Comparison of ENCODE assay signal across 15 cellular contexts in the genomic region with DNA sequence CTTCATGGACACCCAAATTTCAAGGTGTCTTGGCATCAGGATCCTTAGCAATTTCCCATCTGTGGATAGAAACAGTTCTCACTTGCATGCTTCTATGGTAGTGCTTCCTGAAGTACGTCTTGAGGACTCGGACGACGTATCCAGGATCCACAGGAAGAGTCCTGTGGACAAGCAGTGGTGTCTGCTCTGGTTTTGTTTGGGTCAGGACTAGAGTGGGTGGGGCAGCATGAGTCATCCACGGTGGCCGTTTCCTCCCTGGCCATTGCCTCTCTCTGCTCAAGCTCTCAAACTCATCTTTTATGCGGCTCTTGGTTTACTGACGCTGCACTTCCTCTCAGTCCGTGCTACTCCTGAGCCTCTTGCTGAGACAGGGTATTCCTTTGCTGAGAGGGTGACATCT.
DNase-seq lines count a peak whose midpoint lies in the region; ATAC-seq and TF ChIP-seq lines count a peak whose summit lies in the region.
"Had no signal": no experiment of that assay in that cellular context is flagged by ENCODE, and none has a peak within 500 bp of the region (broad histone marks: within the 10 kb centered on the region; RNA-seq: fewer than 3 reads in every experiment).

No MANE protein-coding gene starts in this region.

- H3K36me3 ChIP-seq in esophagus squamous epithelium: peaks cover 0 to 31% (median 0%) of the 10 kb centered on the region in 3 donors

- POLR2A ChIA-PET in activated CD4-positive, alpha-beta memory T cell treated with anti-CD3 and anti-CD28 coated beads, Interleukin-2, amount 10 ng/mL, durations not matched to agents 7 days and 5 days (lab: Charles Lee): no interaction called here

- DNase-seq in AG20443 (ENCODE audit: low spot score) (peak; percentile 55), M059J (ENCODE audit: low read depth) (peak; percentile 41), choroid plexus epithelial cell (ENCODE audit: low read depth) (peak; percentile 43), left lobe of liver (ENCODE audit: low spot score) (no peak), esophagus squamous epithelium (lab: John Stamatoyannopoulos, UW) (no peak), NCI-H2029 (lab: John Stamatoyannopoulos, UW) (no peak)
- DNase-seq in activated CD4-positive, alpha-beta memory T cell treated with anti-CD3 and anti-CD28 coated beads, Interleukin-2, amount 10 ng/mL, durations not matched to agents 7 days and 5 days: no peak
- DNase-seq: activated B cell treated with CpG ODN at 0.5 μM for 24 hours; activated naive CD4-positive, alpha-beta T cell treated with anti-CD3 and anti-CD28 coated beads, Interleukin-2, amount 10 ng/mL, durations not matched to agents 7 days and 5 days; NK-92 treated with Interleukin-12 subunit alpha and Interleukin-12 subunit beta, amount 100 ng/mL, for 24 hours; psoas muscle; stimulated activated CD4-positive, alpha-beta T cell treated with anti-CD3 and anti-CD28 coated beads, Interleukin-2, amount 100 ng/mL, for 48 hours had no signal

- H3K4me3 ChIP-seq in choroid plexus epithelial cell (ENCODE audit: low read depth, low read length): no peak overlapping the region
- no peak overlapping the region for H3K4me3 ChIP-seq in esophagus squamous epithelium
- H3K4me3 ChIP-seq: psoas muscle, SK-N-MC had no signal

- no peaks in the 10 kb centered on the region for H3K9me3 Mint-ChIP-seq in activated CD4-positive, alpha-beta memory T cell treated with anti-CD3 and anti-CD28 coated beads, Interleukin-2, amount 10 ng/mL, durations not matched to agents 7 days and 5 days
- H3K9me3 Mint-ChIP-seq: activated B cell treated with CpG ODN at 0.5 μM for 24 hours; activated naive CD4-positive, alpha-beta T cell treated with anti-CD3 and anti-CD28 coated beads, Interleukin-2, amount 10 ng/mL, durations not matched to agents 7 days and 5 days; stimulated activated effector memory CD8-positive, alpha-beta T cell treated with anti-CD3 and anti-CD28 coated beads, Interleukin-12 subunit alpha, Interleukin-12 subunit beta, amount 100 ng/mL, for 72 hours had no signal

- ATAC-seq in left lobe of liver: peak; percentile 49
- no peak for ATAC-seq in HG03280 (IDR thresholded peaks at IDR 0.05; ENCODE audit: unreplicated experiment)
- ATAC-seq: stimulated activated effector memory CD8-positive, alpha-beta T cell treated with anti-CD3 and anti-CD28 coated beads, Interleukin-12 subunit alpha, Interleukin-12 subunit beta, amount 100 ng/mL, for 72 hours had no signal

- TF ChIP-seq CTCF in choroid plexus epithelial cell (conservative IDR thresholded peaks at IDR 0.05; ENCODE audit: low read depth, low read length): no peak
- no peak for TF ChIP-seq CTCF in esophagus squamous epithelium (IDR thresholded peaks at IDR 0.05)

- H3K4me1 ChIP-seq in esophagus squamous epithelium: no peaks in the 10 kb centered on the region
- H3K4me1 ChIP-seq: psoas muscle had no signal

- intact Hi-C loops in esophagus squamous epithelium (cut with DNase I): no loop called here

- H3K9me3 ChIP-seq in esophagus squamous epithelium: no peaks in the 10 kb centered on the region
- H3K9me3 ChIP-seq: psoas muscle had no signal

- no peak overlapping the region for H3K4me3 Mint-ChIP-seq in activated CD4-positive, alpha-beta memory T cell treated with anti-CD3 and anti-CD28 coated beads, Interleukin-2, amount 10 ng/mL, durations not matched to agents 7 days and 5 days
- H3K4me3 Mint-ChIP-seq: activated B cell treated with CpG ODN at 0.5 μM for 24 hours; activated naive CD4-positive, alpha-beta T cell treated with anti-CD3 and anti-CD28 coated beads, Interleukin-2, amount 10 ng/mL, durations not matched to agents 7 days and 5 days; stimulated activated effector memory CD8-positive, alpha-beta T cell treated with anti-CD3 and anti-CD28 coated beads, Interleukin-12 subunit alpha, Interleukin-12 subunit beta, amount 100 ng/mL, for 72 hours had no signal

- no peaks in the 10 kb centered on the region for H3K36me3 Mint-ChIP-seq in activated CD4-positive, alpha-beta memory T cell treated with anti-CD3 and anti-CD28 coated beads, Interleukin-2, amount 10 ng/mL, durations not matched to agents 7 days and 5 days (ENCODE audit: low read depth)
- H3K36me3 Mint-ChIP-seq: activated naive CD4-positive, alpha-beta T cell treated with anti-CD3 and anti-CD28 coated beads, Interleukin-2, amount 10 ng/mL, durations not matched to agents 7 days and 5 days; stimulated activated effector memory CD8-positive, alpha-beta T cell treated with anti-CD3 and anti-CD28 coated beads, Interleukin-12 subunit alpha, Interleukin-12 subunit beta, amount 100 ng/mL, for 72 hours had no signal

- peaks cover 19% of the 10 kb centered on the region for H3K27me3 Mint-ChIP-seq in activated CD4-positive, alpha-beta memory T cell treated with anti-CD3 and anti-CD28 coated beads, Interleukin-2, amount 10 ng/mL, durations not matched to agents 7 days and 5 days
- H3K27me3 Mint-ChIP-seq: activated B cell treated with CpG ODN at 0.5 μM for 24 hours had no signal

- CTCF ChIA-PET in activated CD4-positive, alpha-beta memory T cell treated with anti-CD3 and anti-CD28 coated beads, Interleukin-2, amount 10 ng/mL, durations not matched to agents 7 days and 5 days (lab: Charles Lee): interaction anchor here (0.6 kb wide), 1 partner anchor 11 kb away, joined by 3 read pairs; no protein-coding TSS in a partner anchor

- 62 to 67% methylated on average over 7 to 9 of the region's 9 CpGs for WGBS in esophagus squamous epithelium, 2 donors

- no peak overlapping the region for H3K27ac ChIP-seq in esophagus squamous epithelium
- H3K27ac ChIP-seq: psoas muscle, SK-N-MC had no signal

- no peak for TF ChIP-seq POLR2A in esophagus squamous epithelium (IDR thresholded peaks at IDR 0.05)

- no peak overlapping the region for H3K27ac Mint-ChIP-seq in activated CD4-positive, alpha-beta memory T cell treated with anti-CD3 and anti-CD28 coated beads, Interleukin-2, amount 10 ng/mL, durations not matched to agents 7 days and 5 days
- H3K27ac Mint-ChIP-seq: activated B cell treated with CpG ODN at 0.5 μM for 24 hours; activated naive CD4-positive, alpha-beta T cell treated with anti-CD3 and anti-CD28 coated beads, Interleukin-2, amount 10 ng/mL, durations not matched to agents 7 days and 5 days; stimulated activated effector memory CD8-positive, alpha-beta T cell treated with anti-CD3 and anti-CD28 coated beads, Interleukin-12 subunit alpha, Interleukin-12 subunit beta, amount 100 ng/mL, for 72 hours had no signal

- H3K27me3 ChIP-seq in esophagus squamous epithelium: no peaks in the 10 kb centered on the region

- H3K4me1 Mint-ChIP-seq in activated CD4-positive, alpha-beta memory T cell treated with anti-CD3 and anti-CD28 coated beads, Interleukin-2, amount 10 ng/mL, durations not matched to agents 7 days and 5 days: peaks cover 11% of the 10 kb centered on the region
- H3K4me1 Mint-ChIP-seq: activated B cell treated with CpG ODN at 0.5 μM for 24 hours had no signal

Comparison
In these comparisons a context has a peak if more than half of its experiments do, and no peak if none do; other contexts are left out.
1. DNase-seq: peak in AG20443 (single experiment), M059J (single experiment) and choroid plexus epithelial cell (single experiment); none in left lobe of liver (single experiment), esophagus squamous epithelium (single experiment), NCI-H2029 (single experiment) and activated CD4-positive, alpha-beta memory T cell treated with anti-CD3 and anti-CD28 coated beads, Interleukin-2, amount 10 ng/mL, durations not matched to agents 7 days and 5 days (single experiment).